ENCODE assay signal across 9 cellular contexts in the genomic region with DNA sequence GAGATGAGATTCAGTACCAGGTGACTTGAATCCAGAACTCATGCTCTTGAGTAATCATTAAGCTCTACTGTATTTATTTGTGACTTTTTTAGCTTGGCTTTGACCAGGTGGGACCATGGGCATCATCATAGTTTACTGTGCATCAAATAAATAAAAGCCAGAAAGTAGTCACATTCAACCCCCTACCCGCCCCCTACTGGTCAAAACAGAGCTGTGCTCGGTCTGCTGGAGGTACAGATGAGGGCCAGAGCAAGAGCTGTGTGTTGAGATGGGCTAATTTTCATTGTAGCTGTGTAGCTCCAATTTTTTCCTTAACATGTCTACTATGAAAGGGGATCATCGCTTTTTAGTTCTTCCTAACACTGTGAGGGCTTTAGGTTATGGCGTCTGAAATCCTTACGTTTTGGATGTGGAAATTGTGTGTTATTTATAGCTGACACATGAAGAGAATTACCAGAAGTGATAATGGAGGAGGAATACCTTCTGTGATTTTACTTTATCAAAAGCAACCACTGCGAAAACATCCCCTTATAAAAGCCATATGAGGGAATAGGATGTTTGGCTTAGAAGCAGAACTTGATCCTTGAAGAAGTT.
DNase-seq lines count a peak whose midpoint lies in the region; ATAC-seq and TF ChIP-seq lines count a peak whose summit lies in the region.
"Had no signal": no experiment of that assay in that cellular context is flagged by ENCODE, and none has a peak within 500 bp of the region (broad histone marks: within the 10 kb centered on the region; RNA-seq: fewer than 3 reads in every experiment).

No MANE protein-coding gene starts in this region.

- peak; percentile 39 for DNase-seq in A673 (ENCODE audit: low spot score)
- DNase-seq in Karpas-422 = peak; percentile 81
- DNase-seq in colonic mucosa = peak; percentile 23
- DNase-seq in spleen = no peak
- no peak for DNase-seq in anterior cingulate cortex (lab: John Stamatoyannopoulos, UW)
- DNase-seq in activated T-helper 2 cell treated with anti-CD3 and anti-CD28 coated beads, Interferon-gamma antibody, Interleukin-2, Interleukin-4, amounts not matched to agents 10 μg/mL and 5 μg/mL and 100 μg/mL, durations not matched to agents 14 hours and 24 hours and 36 hours (ENCODE audit: low spot score) = no peak

- H3K9me3 ChIP-seq in A673 (ENCODE audit: low read depth, low read length, poor library complexity, severe bottlenecking) (no peaks in the 10 kb centered on the region), Karpas-422 (ENCODE audit: low read length) (no peaks in the 10 kb centered on the region; the same call in 1 of the 2 replicates), colonic mucosa (no peaks in the 10 kb centered on the region), spleen (peaks cover 0 to 8% (median 0%) of the 10 kb centered on the region in 8 donors)
- H3K9me3 ChIP-seq: HAP-1 had no signal

- no peaks in the 10 kb centered on the region for H4K20me1 ChIP-seq in Karpas-422 (ENCODE audit: insufficient read depth, low read depth, low read length)

- TF ChIP-seq POLR2A in spleen (IDR thresholded peaks at IDR 0.05) = no peak

- H3K9ac ChIP-seq in Karpas-422 (ENCODE audit: low read length) (no peak overlapping the region), colonic mucosa (ENCODE audit: low read depth in 2 of 2, low read length in 2 of 2) (no peak overlapping the region)

- H3K36me3 Mint-ChIP-seq in activated T-helper 2 cell treated with anti-CD3 and anti-CD28 coated beads, Interferon-gamma antibody, Interleukin-2, Interleukin-4, amounts not matched to agents 10 μg/mL and 5 μg/mL and 100 μg/mL, durations not matched to agents 14 hours and 24 hours and 36 hours (ENCODE audit: low read depth) = no peaks in the 10 kb centered on the region

- H3K36me3 ChIP-seq in A673 (ENCODE audit: insufficient read depth, low read length, poor library complexity, severe bottlenecking) (no peaks in the 10 kb centered on the region), Karpas-422 (ENCODE audit: insufficient read depth, low read length) (no peaks in the 10 kb centered on the region), colonic mucosa (no peaks in the 10 kb centered on the region), spleen (no peaks in the 10 kb centered on the region)
- H3K36me3 ChIP-seq: HAP-1 had no signal

- no peak overlapping the region for H3K4me2 ChIP-seq in Karpas-422 (ENCODE audit: low read depth, low read length, poor library complexity, severe bottlenecking)

- POLR2A ChIA-PET in A673 (lab: Charles Lee; ENCODE audit: low non-redundant PET) = no interaction called here

- H3K27ac ChIP-seq in A673 (ENCODE audit: low read depth, low read length, poor library complexity, severe bottlenecking) (no peak overlapping the region), Karpas-422 (ENCODE audit: low read length) (no peak overlapping the region), colonic mucosa (no peak overlapping the region), spleen (no peak overlapping the region)

- H3K4me3 Mint-ChIP-seq in activated T-helper 2 cell treated with anti-CD3 and anti-CD28 coated beads, Interferon-gamma antibody, Interleukin-2, Interleukin-4, amounts not matched to agents 10 μg/mL and 5 μg/mL and 100 μg/mL, durations not matched to agents 14 hours and 24 hours and 36 hours (ENCODE audit: low read depth) = no peak overlapping the region

- no peak overlapping the region for H2AFZ ChIP-seq in Karpas-422 (ENCODE audit: low read length)

- no peaks in the 10 kb centered on the region for H3K79me2 ChIP-seq in Karpas-422 (ENCODE audit: low read length)

- no peaks in the 10 kb centered on the region for H3K27me3 Mint-ChIP-seq in activated T-helper 2 cell treated with anti-CD3 and anti-CD28 coated beads, Interferon-gamma antibody, Interleukin-2, Interleukin-4, amounts not matched to agents 10 μg/mL and 5 μg/mL and 100 μg/mL, durations not matched to agents 14 hours and 24 hours and 36 hours (ENCODE audit: low read depth)

- H3K4me3 ChIP-seq in A673 (ENCODE audit: low read depth, low read length, poor library complexity, severe bottlenecking) (no peak overlapping the region), GM12875 (ENCODE audit: low read depth, low read length) (no peak overlapping the region), Karpas-422 (ENCODE audit: low read length) (no peak overlapping the region), colonic mucosa (no peak overlapping the region), spleen (no peak overlapping the region)
- H3K4me3 ChIP-seq: HAP-1 had no signal

- no peaks in the 10 kb centered on the region for H3K4me1 Mint-ChIP-seq in activated T-helper 2 cell treated with anti-CD3 and anti-CD28 coated beads, Interferon-gamma antibody, Interleukin-2, Interleukin-4, amounts not matched to agents 10 μg/mL and 5 μg/mL and 100 μg/mL, durations not matched to agents 14 hours and 24 hours and 36 hours (ENCODE audit: low read depth)

- ATAC-seq in HG03439 (IDR thresholded peaks at IDR 0.05; ENCODE audit: unreplicated experiment) = no peak

- no TSS peak for BruUV-seq in A673 (replicated peaks; lab: Mats Ljungman, UMichigan)

- H3K27ac Mint-ChIP-seq in activated T-helper 2 cell treated with anti-CD3 and anti-CD28 coated beads, Interferon-gamma antibody, Interleukin-2, Interleukin-4, amounts not matched to agents 10 μg/mL and 5 μg/mL and 100 μg/mL, durations not matched to agents 14 hours and 24 hours and 36 hours = no peak overlapping the region

- CTCF ChIA-PET in A673 (lab: Charles Lee) = interaction anchor here (0.6 to 1.0 kb wide), 6 partner anchors 20 to 639 kb away, joined by 3 to 5 read pairs (median 3); no protein-coding TSS in a partner anchor

- TF ChIP-seq CTCF in A673 (conservative IDR thresholded peaks at IDR 0.05; ENCODE audit: low read depth, low read length) (peak; percentile 64), GM12875 (IDR thresholded peaks at IDR 0.05; ENCODE audit: borderline replicate concordance, insufficient read depth, low read depth, low read length) (peak; percentile 77; the same call in 1 of the 2 replicates), colonic mucosa (IDR thresholded peaks at IDR 0.05) (no peak), spleen (IDR thresholded peaks at IDR 0.05 in 8 of 11, conservative IDR thresholded peaks at IDR 0.05 in 3 of 11) (peak in 7 of 11 experiments; percentile 34 to 63 (median 52))

- H3K4me1 ChIP-seq in A673 (ENCODE audit: insufficient read depth, low read length, poor library complexity, severe bottlenecking) = no peaks in the 10 kb centered on the region
- H3K4me1 ChIP-seq in Karpas-422 (ENCODE audit: low read length) = no peaks in the 10 kb centered on the region
- H3K4me1 ChIP-seq in colonic mucosa = peaks cover 2% of the 10 kb centered on the region
- H3K4me1 ChIP-seq in spleen = no peaks in the 10 kb centered on the region
- H3K4me1 ChIP-seq: HAP-1 had no signal

- intact Hi-C loops in A673 (cut with micrococcal nuclease; ENCODE audit: unreplicated experiment) = loop anchor here (5.0 to 10.0 kb wide), 2 partner anchors 79 to 372 kb away; partner anchors contain the start of gene PTPRG
- intact Hi-C loops in colonic mucosa (cut with DNase I) = no loop called here
- intact Hi-C loops in spleen (cut with DNase I; ENCODE audit: low total_unique reads) = no loop called here
- intact Hi-C loops in activated T-helper 2 cell treated with anti-CD3 and anti-CD28 coated beads, Interferon-gamma antibody, Interleukin-2, Interleukin-4, amounts not matched to agents 10 μg/mL and 5 μg/mL and 100 μg/mL, durations not matched to agents 14 hours and 24 hours and 36 hours (cut with micrococcal nuclease) = no loop called here

- no peaks in the 10 kb centered on the region for H3K9me3 Mint-ChIP-seq in activated T-helper 2 cell treated with anti-CD3 and anti-CD28 coated beads, Interferon-gamma antibody, Interleukin-2, Interleukin-4, amounts not matched to agents 10 μg/mL and 5 μg/mL and 100 μg/mL, durations not matched to agents 14 hours and 24 hours and 36 hours

- H3K27me3 ChIP-seq in A673 (replicated peaks; ENCODE audit: insufficient read depth, low read depth, low read length, poor library complexity) (no peaks in the 10 kb centered on the region), Karpas-422 (ENCODE audit: low read length) (no peaks in the 10 kb centered on the region), colonic mucosa (no peaks in the 10 kb centered on the region), spleen (replicated peaks in 1 of 7) (no peaks in the 10 kb centered on the region)

- no peaks in the 10 kb centered on the region for H3K9me2 ChIP-seq in Karpas-422 (replicated peaks; ENCODE audit: insufficient read depth, low read length)

- WGBS in spleen, 5 donors = 61 to 73% (median 68%) methylated on average over 6 of the region's 6 CpGs

Comparison
In these comparisons a context has a peak if more than half of its experiments do, and no peak if none do; other contexts are left out.
1. DNase-seq: peak in A673 (single experiment), Karpas-422 (single experiment) and colonic mucosa (single experiment); none in spleen (single experiment), anterior cingulate cortex (0 of 58) and activated T-helper 2 cell treated with anti-CD3 and anti-CD28 coated beads, Interferon-gamma antibody, Interleukin-2, Interleukin-4, amounts not matched to agents 10 μg/mL and 5 μg/mL and 100 μg/mL, durations not matched to agents 14 hours and 24 hours and 36 hours (single experiment).